ENCODE assay signal across 8 cellular contexts in genomic region chr6:31901953-31902643, GRCh38. TPM values are rescaled to one million over a fixed set of nuclear protein-coding genes. Genes with fewer than 3 reads are reported as not detected.
DNase-seq lines count a peak whose midpoint lies in the region; ATAC-seq and TF ChIP-seq lines count a peak whose summit lies in the region.

A gene with protein sequence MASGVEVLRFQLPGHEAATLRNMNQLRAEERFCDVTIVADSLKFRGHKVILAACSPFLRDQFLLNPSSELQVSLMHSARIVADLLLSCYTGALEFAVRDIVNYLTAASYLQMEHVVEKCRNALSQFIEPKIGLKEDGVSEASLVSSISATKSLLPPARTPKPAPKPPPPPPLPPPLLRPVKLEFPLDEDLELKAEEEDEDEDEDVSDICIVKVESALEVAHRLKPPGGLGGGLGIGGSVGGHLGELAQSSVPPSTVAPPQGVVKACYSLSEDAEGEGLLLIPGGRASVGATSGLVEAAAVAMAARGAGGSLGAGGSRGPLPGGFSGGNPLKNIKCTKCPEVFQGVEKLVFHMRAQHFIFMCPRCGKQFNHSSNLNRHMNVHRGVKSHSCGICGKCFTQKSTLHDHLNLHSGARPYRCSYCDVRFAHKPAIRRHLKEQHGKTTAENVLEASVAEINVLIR (minus strand): TSS chr6:31902086. CDS start chr6:31901305, 781 bp downstream.

- H3K36me3 ChIP-seq in mucosa of descending colon (ENCODE audit: low read depth): peaks cover 3% of the 10 kb centered on the region

- peaks cover 22% of the 10 kb centered on the region for H3K4me1 ChIP-seq in mucosa of descending colon (ENCODE audit: low read depth)

- H3K4me3 ChIP-seq in AG10803 (ENCODE audit: low read length) (peak within 1 kb of the TSS; percentile 69), epithelial cell of proximal tubule (ENCODE audit: low read depth, low read length) (peak within 1 kb of the TSS; percentile 54), mucosa of descending colon (peak within 1 kb of the TSS; percentile 26)
- peak within 1 kb of the TSS; percentile 63 for H3K4me3 ChIP-seq in Jurkat, Clone E6-1 (ENCODE audit: low read length)

- DNase-seq in AG10803 (ENCODE audit: low read depth) (peak; percentile 94), OCI-M1 (lab: John Stamatoyannopoulos, UW) (peak; percentile 93), epithelial cell of proximal tubule (ENCODE audit: low read depth) (no peak), mucosa of descending colon (peak; percentile 89 to 94 (median 92))
- peak; percentile 88 for DNase-seq in Jurkat, Clone E6-1 (ENCODE audit: low read depth, low spot score)
- DNase-seq in activated T-cell treated with anti-CD3 and anti-CD28 coated beads, Interleukin-2, amount 50 U/mL, for 1 hour: peak; percentile 86
- peak; percentile 58 to 77 for DNase-seq in stimulated activated CD8-positive, alpha-beta memory T cell treated with anti-CD3 and anti-CD28 coated beads, Interleukin-2, amount 100 ng/mL, for 1 hour (ENCODE audit: low read depth in 2 of 2)

- no peaks in the 10 kb centered on the region for H3K9me3 ChIP-seq in mucosa of descending colon

- intact Hi-C loops in mucosa of descending colon (cut with DNase I, micrococcal nuclease): loop anchor here in 1 of 2 donors (10.0 kb wide), 1 partner anchor 53 kb away; the partner anchor contains the start of genes NELFE and SKIC2

- TF ChIP-seq CTCF in AG10803 (conservative IDR thresholded peaks at IDR 0.05; ENCODE audit: low read length): 0 out of 2 replicates have a peak, but pooled peaks have one; percentile 2
- TF ChIP-seq CTCF in epithelial cell of proximal tubule (conservative IDR thresholded peaks at IDR 0.05; ENCODE audit: low read depth, low read length): no peak
- no peak for TF ChIP-seq CTCF in mucosa of descending colon (IDR thresholded peaks at IDR 0.05)

- ATAC-seq in GM19324 (IDR thresholded peaks at IDR 0.05; ENCODE audit: low FRiP score, unreplicated experiment) (peak; percentile 65), mucosa of descending colon (peak; percentile 77)

RNA-seq across cellular contexts. Expression of the gene that starts here (rescaled TPM):
- polyA plus RNA-seq in Jurkat, Clone E6-1 (2012; ENCODE audit: insufficient read depth, insufficient read length): 7.1 TPM
- total RNA-seq in epithelial cell of proximal tubule (1.5 TPM in 2 replicates), mucosa of descending colon (1 to 10 TPM; 2.3 to 6.2 (median 3.4) TPM)
